ENCODE assay signal across 10 cellular contexts in the genomic region with DNA sequence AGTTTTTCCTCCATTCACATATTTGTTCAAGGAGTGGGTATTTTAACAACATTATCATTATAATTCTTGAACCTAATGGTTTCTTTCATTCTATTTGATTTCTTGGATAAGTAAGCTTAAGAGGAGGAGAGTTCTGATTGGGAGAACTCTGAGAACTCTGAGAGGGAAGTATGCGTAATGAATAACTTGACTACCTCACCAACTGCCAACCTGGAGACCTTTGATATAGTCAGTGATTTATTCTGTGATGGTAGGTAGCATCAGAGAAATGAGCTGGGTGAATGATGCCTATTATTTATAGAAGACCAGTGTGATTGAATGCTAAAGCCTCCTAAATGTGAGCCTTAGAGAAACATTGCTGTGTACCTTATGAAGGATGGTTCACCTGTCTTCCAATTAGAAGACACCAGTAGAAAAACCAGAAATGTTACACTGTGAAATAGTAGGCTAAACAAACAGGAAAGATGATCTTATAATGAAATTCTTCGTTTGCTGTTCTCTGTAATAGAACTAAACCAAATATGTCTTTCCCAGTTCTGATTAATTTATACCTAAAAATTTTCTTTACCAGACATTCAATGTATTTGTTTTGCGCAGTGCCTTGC.
DNase-seq lines count a peak whose midpoint lies in the region; ATAC-seq and TF ChIP-seq lines count a peak whose summit lies in the region.
"Had no signal": no experiment of that assay in that cellular context is flagged by ENCODE, and none has a peak within 500 bp of the region (broad histone marks: within the 10 kb centered on the region; RNA-seq: fewer than 3 reads in every experiment).

No MANE protein-coding gene starts in this region.

- in situ Hi-C loops in transverse colon (cut with MboI; ENCODE audit: low pct_ligation_motif_present in 1 of 4, low pct_unique_long_range_greater_than_20kb in 1 of 4, low sequenced_read_pairs in 3 of 4) = no loop called here

- H3K4me3 Mint-ChIP-seq in activated T-cell treated with anti-CD3 and anti-CD28 coated beads, Interleukin-2, amount 50 U/mL, for 24 hours = peak overlapping the region; percentile 84
- H3K4me3 Mint-ChIP-seq in activated CD8-positive, alpha-beta T cell treated with anti-CD3 and anti-CD28 coated beads, Interleukin-2, amount 10 ng/mL, durations not matched to agents 7 days and 5 days = peak overlapping the region; percentile 81

- peak overlapping the region; percentile 93 for H3K27ac Mint-ChIP-seq in activated T-cell treated with anti-CD3 and anti-CD28 coated beads, Interleukin-2, amount 50 U/mL, for 24 hours
- peak overlapping the region; percentile 95 for H3K27ac Mint-ChIP-seq in activated CD8-positive, alpha-beta T cell treated with anti-CD3 and anti-CD28 coated beads, Interleukin-2, amount 10 ng/mL, durations not matched to agents 7 days and 5 days

- DNase-seq in activated T-cell treated with anti-CD3 and anti-CD28 coated beads, Interleukin-2, amount 50 U/mL, for 24 hours = no peak
- DNase-seq in activated T-cell treated with anti-CD3 and anti-CD28 coated beads for 4 hours (no peak), left colon (no peak), transverse colon (no peak), NCI-H128 (lab: John Stamatoyannopoulos, UW; ENCODE audit: unreplicated experiment) (no peak)
- no peak for DNase-seq in activated CD8-positive, alpha-beta T cell treated with anti-CD3 and anti-CD28 coated beads, Interleukin-2, amount 10 ng/mL, durations not matched to agents 7 days and 5 days
- DNase-seq: NCI-H146 had no signal

- no peaks in the 10 kb centered on the region for H3K9me3 ChIP-seq in transverse colon

- H3K4me1 ChIP-seq in transverse colon = peaks cover 0 to 53% (median 34%) of the 10 kb centered on the region in 4 donors

- peaks cover 3% of the 10 kb centered on the region for H3K27me3 Mint-ChIP-seq in activated T-cell treated with anti-CD3 and anti-CD28 coated beads, Interleukin-2, amount 50 U/mL, for 24 hours
- H3K27me3 Mint-ChIP-seq in activated CD8-positive, alpha-beta T cell treated with anti-CD3 and anti-CD28 coated beads, Interleukin-2, amount 10 ng/mL, durations not matched to agents 7 days and 5 days (ENCODE audit: low read depth) = no peaks in the 10 kb centered on the region

- intact Hi-C loops in left colon (cut with DNase I, micrococcal nuclease) (no loop called here), transverse colon (cut with DNase I; ENCODE audit: low total_unique reads) (no loop called here)

- H3K4me3 ChIP-seq in transverse colon = peak overlapping the region in 3 of 4 donors; percentile 57 to 85 (median 69)

- no peak for TF ChIP-seq CTCF in transverse colon (IDR thresholded peaks at IDR 0.05)

- TF ChIP-seq POLR2A in transverse colon (IDR thresholded peaks at IDR 0.05) = peak; percentile 40

- no peak for TF ChIP-seq EP300 in transverse colon (IDR thresholded peaks at IDR 0.05; ENCODE audit: low read depth)

- ATAC-seq in activated CD8-positive, alpha-beta T cell treated with anti-CD3 and anti-CD28 coated beads, Interleukin-2, amount 10 ng/mL, durations not matched to agents 7 days and 5 days = no peak
- peak; percentile 37 for ATAC-seq in left colon
- no peak for ATAC-seq in GM21423 (IDR thresholded peaks at IDR 0.05; ENCODE audit: unreplicated experiment)
- no peak for ATAC-seq in GM21528 (IDR thresholded peaks at IDR 0.05; ENCODE audit: low FRiP score, unreplicated experiment)

- H3K27me3 ChIP-seq in transverse colon = peaks cover 19% of the 10 kb centered on the region

- 45 to 46% methylated on average over 3 of the region's 3 CpGs for WGBS in transverse colon (ENCODE audit: low coverage in 1 of 2), 2 donors

- POLR2A ChIA-PET in activated CD8-positive, alpha-beta T cell treated with anti-CD3 and anti-CD28 coated beads, Interleukin-2, amount 10 ng/mL, durations not matched to agents 7 days and 5 days (lab: Charles Lee) = interaction anchor here (6.8 kb wide), 1 partner anchor 8 kb away, joined by 146 read pairs; no protein-coding TSS in a partner anchor

- peak overlapping the region; percentile 89 to 97 (median 90) for H3K27ac ChIP-seq in transverse colon
- H3K27ac ChIP-seq: BLaER1 treated with 17β-estradiol and CSF1 and Interleukin-3, amounts not matched to agents 10 nM and 100 nM had no signal

- no peaks in the 10 kb centered on the region for H3K9me3 Mint-ChIP-seq in activated T-cell treated with anti-CD3 and anti-CD28 coated beads, Interleukin-2, amount 50 U/mL, for 24 hours
- no peaks in the 10 kb centered on the region for H3K9me3 Mint-ChIP-seq in activated CD8-positive, alpha-beta T cell treated with anti-CD3 and anti-CD28 coated beads, Interleukin-2, amount 10 ng/mL, durations not matched to agents 7 days and 5 days (ENCODE audit: insufficient read depth)

- CTCF ChIA-PET in activated CD8-positive, alpha-beta T cell treated with anti-CD3 and anti-CD28 coated beads, Interleukin-2, amount 10 ng/mL, durations not matched to agents 7 days and 5 days (lab: Charles Lee) = interaction anchor here (5.7 to 8.3 kb wide), 3 partner anchors 8 to 50 kb away, joined by 35 to 156 read pairs (median 127); no protein-coding TSS in a partner anchor

- peaks cover 25% of the 10 kb centered on the region for H3K36me3 Mint-ChIP-seq in activated T-cell treated with anti-CD3 and anti-CD28 coated beads, Interleukin-2, amount 50 U/mL, for 24 hours (ENCODE audit: low read depth)
- H3K36me3 Mint-ChIP-seq in activated CD8-positive, alpha-beta T cell treated with anti-CD3 and anti-CD28 coated beads, Interleukin-2, amount 10 ng/mL, durations not matched to agents 7 days and 5 days (ENCODE audit: low read depth) = peaks cover 20% of the 10 kb centered on the region

- peaks cover 78% of the 10 kb centered on the region for H3K4me1 Mint-ChIP-seq in activated T-cell treated with anti-CD3 and anti-CD28 coated beads, Interleukin-2, amount 50 U/mL, for 24 hours (ENCODE audit: low read depth)
- peaks cover 65% of the 10 kb centered on the region for H3K4me1 Mint-ChIP-seq in activated CD8-positive, alpha-beta T cell treated with anti-CD3 and anti-CD28 coated beads, Interleukin-2, amount 10 ng/mL, durations not matched to agents 7 days and 5 days (ENCODE audit: low read depth)

- no peaks in the 10 kb centered on the region for H3K36me3 ChIP-seq in transverse colon
- H3K36me3 ChIP-seq: BLaER1 treated with 17β-estradiol and CSF1 and Interleukin-3, amounts not matched to agents 10 nM and 100 nM had no signal
